1 cellular context compared by ENCODE assay signal in the genomic region with DNA sequence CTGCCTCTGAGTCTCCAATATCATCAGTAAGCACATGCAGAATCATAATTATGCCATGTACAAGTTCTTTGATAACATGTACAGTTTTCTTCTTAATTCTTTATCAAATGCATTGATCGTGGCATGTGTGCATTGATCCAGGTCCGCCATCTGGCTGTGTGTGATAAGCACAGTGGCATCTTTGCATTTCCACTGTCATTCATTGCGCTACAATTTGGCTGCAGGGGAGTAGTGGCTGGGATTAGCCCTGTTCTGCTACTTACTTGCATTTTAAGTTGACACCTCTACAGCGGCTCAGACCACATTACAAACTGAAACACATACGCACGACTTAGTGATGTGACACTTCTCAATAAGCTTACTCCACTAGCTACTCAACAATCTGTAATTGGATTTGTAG.
TF ChIP-seq lines count a peak whose summit lies in the region.

No MANE protein-coding gene starts in this region.

TF ChIP-seq in K562, 482 proteins besides CTCF, POLR2A, EP300 and RAD21 (continued from another document and continues in another):
- TF ChIP-seq, protein P1, sequence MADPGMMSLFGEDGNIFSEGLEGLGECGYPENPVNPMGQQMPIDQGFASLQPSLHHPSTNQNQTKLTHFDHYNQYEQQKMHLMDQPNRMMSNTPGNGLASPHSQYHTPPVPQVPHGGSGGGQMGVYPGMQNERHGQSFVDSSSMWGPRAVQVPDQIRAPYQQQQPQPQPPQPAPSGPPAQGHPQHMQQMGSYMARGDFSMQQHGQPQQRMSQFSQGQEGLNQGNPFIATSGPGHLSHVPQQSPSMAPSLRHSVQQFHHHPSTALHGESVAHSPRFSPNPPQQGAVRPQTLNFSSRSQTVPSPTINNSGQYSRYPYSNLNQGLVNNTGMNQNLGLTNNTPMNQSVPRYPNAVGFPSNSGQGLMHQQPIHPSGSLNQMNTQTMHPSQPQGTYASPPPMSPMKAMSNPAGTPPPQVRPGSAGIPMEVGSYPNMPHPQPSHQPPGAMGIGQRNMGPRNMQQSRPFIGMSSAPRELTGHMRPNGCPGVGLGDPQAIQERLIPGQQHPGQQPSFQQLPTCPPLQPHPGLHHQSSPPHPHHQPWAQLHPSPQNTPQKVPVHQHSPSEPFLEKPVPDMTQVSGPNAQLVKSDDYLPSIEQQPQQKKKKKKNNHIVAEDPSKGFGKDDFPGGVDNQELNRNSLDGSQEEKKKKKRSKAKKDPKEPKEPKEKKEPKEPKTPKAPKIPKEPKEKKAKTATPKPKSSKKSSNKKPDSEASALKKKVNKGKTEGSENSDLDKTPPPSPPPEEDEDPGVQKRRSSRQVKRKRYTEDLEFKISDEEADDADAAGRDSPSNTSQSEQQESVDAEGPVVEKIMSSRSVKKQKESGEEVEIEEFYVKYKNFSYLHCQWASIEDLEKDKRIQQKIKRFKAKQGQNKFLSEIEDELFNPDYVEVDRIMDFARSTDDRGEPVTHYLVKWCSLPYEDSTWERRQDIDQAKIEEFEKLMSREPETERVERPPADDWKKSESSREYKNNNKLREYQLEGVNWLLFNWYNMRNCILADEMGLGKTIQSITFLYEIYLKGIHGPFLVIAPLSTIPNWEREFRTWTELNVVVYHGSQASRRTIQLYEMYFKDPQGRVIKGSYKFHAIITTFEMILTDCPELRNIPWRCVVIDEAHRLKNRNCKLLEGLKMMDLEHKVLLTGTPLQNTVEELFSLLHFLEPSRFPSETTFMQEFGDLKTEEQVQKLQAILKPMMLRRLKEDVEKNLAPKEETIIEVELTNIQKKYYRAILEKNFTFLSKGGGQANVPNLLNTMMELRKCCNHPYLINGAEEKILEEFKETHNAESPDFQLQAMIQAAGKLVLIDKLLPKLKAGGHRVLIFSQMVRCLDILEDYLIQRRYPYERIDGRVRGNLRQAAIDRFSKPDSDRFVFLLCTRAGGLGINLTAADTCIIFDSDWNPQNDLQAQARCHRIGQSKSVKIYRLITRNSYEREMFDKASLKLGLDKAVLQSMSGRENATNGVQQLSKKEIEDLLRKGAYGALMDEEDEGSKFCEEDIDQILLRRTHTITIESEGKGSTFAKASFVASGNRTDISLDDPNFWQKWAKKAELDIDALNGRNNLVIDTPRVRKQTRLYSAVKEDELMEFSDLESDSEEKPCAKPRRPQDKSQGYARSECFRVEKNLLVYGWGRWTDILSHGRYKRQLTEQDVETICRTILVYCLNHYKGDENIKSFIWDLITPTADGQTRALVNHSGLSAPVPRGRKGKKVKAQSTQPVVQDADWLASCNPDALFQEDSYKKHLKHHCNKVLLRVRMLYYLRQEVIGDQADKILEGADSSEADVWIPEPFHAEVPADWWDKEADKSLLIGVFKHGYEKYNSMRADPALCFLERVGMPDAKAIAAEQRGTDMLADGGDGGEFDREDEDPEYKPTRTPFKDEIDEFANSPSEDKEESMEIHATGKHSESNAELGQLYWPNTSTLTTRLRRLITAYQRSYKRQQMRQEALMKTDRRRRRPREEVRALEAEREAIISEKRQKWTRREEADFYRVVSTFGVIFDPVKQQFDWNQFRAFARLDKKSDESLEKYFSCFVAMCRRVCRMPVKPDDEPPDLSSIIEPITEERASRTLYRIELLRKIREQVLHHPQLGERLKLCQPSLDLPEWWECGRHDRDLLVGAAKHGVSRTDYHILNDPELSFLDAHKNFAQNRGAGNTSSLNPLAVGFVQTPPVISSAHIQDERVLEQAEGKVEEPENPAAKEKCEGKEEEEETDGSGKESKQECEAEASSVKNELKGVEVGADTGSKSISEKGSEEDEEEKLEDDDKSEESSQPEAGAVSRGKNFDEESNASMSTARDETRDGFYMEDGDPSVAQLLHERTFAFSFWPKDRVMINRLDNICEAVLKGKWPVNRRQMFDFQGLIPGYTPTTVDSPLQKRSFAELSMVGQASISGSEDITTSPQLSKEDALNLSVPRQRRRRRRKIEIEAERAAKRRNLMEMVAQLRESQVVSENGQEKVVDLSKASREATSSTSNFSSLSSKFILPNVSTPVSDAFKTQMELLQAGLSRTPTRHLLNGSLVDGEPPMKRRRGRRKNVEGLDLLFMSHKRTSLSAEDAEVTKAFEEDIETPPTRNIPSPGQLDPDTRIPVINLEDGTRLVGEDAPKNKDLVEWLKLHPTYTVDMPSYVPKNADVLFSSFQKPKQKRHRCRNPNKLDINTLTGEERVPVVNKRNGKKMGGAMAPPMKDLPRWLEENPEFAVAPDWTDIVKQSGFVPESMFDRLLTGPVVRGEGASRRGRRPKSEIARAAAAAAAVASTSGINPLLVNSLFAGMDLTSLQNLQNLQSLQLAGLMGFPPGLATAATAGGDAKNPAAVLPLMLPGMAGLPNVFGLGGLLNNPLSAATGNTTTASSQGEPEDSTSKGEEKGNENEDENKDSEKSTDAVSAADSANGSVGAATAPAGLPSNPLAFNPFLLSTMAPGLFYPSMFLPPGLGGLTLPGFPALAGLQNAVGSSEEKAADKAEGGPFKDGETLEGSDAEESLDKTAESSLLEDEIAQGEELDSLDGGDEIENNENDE (IDR thresholded peaks at IDR 0.05; ENCODE audit: low read depth, low read length), result no peak
- peak; percentile 64; the same call in 1 of the 2 replicates for TF ChIP-seq PML (IDR thresholded peaks at IDR 0.05; ENCODE audit: low read length)
- TF ChIP-seq CTBP1 (IDR thresholded peaks at IDR 0.05; ENCODE audit: borderline replicate concordance), result peak; percentile 23; the same call in 1 of the 2 replicates
- 0 out of 4 replicates have a peak, but pooled peaks of 1 of the 2 experiments have one; percentile 24 for TF ChIP-seq HDAC1 (IDR thresholded peaks at IDR 0.05)
- TF ChIP-seq, protein P2, sequence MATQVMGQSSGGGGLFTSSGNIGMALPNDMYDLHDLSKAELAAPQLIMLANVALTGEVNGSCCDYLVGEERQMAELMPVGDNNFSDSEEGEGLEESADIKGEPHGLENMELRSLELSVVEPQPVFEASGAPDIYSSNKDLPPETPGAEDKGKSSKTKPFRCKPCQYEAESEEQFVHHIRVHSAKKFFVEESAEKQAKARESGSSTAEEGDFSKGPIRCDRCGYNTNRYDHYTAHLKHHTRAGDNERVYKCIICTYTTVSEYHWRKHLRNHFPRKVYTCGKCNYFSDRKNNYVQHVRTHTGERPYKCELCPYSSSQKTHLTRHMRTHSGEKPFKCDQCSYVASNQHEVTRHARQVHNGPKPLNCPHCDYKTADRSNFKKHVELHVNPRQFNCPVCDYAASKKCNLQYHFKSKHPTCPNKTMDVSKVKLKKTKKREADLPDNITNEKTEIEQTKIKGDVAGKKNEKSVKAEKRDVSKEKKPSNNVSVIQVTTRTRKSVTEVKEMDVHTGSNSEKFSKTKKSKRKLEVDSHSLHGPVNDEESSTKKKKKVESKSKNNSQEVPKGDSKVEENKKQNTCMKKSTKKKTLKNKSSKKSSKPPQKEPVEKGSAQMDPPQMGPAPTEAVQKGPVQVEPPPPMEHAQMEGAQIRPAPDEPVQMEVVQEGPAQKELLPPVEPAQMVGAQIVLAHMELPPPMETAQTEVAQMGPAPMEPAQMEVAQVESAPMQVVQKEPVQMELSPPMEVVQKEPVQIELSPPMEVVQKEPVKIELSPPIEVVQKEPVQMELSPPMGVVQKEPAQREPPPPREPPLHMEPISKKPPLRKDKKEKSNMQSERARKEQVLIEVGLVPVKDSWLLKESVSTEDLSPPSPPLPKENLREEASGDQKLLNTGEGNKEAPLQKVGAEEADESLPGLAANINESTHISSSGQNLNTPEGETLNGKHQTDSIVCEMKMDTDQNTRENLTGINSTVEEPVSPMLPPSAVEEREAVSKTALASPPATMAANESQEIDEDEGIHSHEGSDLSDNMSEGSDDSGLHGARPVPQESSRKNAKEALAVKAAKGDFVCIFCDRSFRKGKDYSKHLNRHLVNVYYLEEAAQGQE (CRISPR knock-in tag; IDR thresholded peaks at IDR 0.05; ENCODE audit: low read depth), result no peak
- TF ChIP-seq CREB1 (IDR thresholded peaks at IDR 0.05), result 0 out of 2 replicates have a peak, but pooled peaks have one; percentile 25
- no peak for TF ChIP-seq CREB1 (CRISPR knock-in tag; IDR thresholded peaks at IDR 0.05)
- TF ChIP-seq TAL1 (IDR thresholded peaks at IDR 0.05), result peak; percentile 83
- TF ChIP-seq KDM1A (IDR thresholded peaks at IDR 0.05), result peak in 1 of 2 experiments; percentile 49; a peak in 1 of 4 replicates
- TF ChIP-seq RCOR1 (IDR thresholded peaks at IDR 0.05; ENCODE audit: borderline replicate concordance in 1 of 2, low read depth in 2 of 2, low read length in 2 of 2), result 0 out of 4 replicates have a peak, but pooled peaks of 1 of the 2 experiments have one; percentile 35
- TF ChIP-seq, protein P3, sequence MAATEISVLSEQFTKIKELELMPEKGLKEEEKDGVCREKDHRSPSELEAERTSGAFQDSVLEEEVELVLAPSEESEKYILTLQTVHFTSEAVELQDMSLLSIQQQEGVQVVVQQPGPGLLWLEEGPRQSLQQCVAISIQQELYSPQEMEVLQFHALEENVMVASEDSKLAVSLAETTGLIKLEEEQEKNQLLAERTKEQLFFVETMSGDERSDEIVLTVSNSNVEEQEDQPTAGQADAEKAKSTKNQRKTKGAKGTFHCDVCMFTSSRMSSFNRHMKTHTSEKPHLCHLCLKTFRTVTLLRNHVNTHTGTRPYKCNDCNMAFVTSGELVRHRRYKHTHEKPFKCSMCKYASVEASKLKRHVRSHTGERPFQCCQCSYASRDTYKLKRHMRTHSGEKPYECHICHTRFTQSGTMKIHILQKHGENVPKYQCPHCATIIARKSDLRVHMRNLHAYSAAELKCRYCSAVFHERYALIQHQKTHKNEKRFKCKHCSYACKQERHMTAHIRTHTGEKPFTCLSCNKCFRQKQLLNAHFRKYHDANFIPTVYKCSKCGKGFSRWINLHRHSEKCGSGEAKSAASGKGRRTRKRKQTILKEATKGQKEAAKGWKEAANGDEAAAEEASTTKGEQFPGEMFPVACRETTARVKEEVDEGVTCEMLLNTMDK (IDR thresholded peaks at IDR 0.05; ENCODE audit: borderline replicate concordance, insufficient read depth, low read depth, low read length, poor library complexity, severe bottlenecking), result no peak
- TF ChIP-seq DPF2 (IDR thresholded peaks at IDR 0.05), result peak; percentile 83
- no peak for TF ChIP-seq ZNF165 (CRISPR knock-in tag; IDR thresholded peaks at IDR 0.05; ENCODE audit: borderline replicate concordance)
- no peak for TF ChIP-seq SIN3A (IDR thresholded peaks at IDR 0.05; ENCODE audit: borderline replicate concordance in 2 of 2, control insufficient read depth in 1 of 2, low read depth in 2 of 2, low read length in 2 of 2)
- peak; percentile 35 for TF ChIP-seq DACH1 (IDR thresholded peaks at IDR 0.05; ENCODE audit: partially characterized antibody)
- peak; percentile 77 for TF ChIP-seq BHLHE40 (IDR thresholded peaks at IDR 0.05; ENCODE audit: low read length)
- TF ChIP-seq SMARCB1 (IDR thresholded peaks at IDR 0.05; ENCODE audit: insufficient read length, low read depth), result no peak
- TF ChIP-seq PURB (CRISPR knock-in tag; IDR thresholded peaks at IDR 0.05; ENCODE audit: low read depth), result no peak
- no peak for TF ChIP-seq ATF1 (CRISPR knock-in tag; IDR thresholded peaks at IDR 0.05)
- peak; percentile 10; the same call in 1 of the 2 replicates for TF ChIP-seq ATF1 (tag; IDR thresholded peaks at IDR 0.05)
- TF ChIP-seq, protein P4, sequence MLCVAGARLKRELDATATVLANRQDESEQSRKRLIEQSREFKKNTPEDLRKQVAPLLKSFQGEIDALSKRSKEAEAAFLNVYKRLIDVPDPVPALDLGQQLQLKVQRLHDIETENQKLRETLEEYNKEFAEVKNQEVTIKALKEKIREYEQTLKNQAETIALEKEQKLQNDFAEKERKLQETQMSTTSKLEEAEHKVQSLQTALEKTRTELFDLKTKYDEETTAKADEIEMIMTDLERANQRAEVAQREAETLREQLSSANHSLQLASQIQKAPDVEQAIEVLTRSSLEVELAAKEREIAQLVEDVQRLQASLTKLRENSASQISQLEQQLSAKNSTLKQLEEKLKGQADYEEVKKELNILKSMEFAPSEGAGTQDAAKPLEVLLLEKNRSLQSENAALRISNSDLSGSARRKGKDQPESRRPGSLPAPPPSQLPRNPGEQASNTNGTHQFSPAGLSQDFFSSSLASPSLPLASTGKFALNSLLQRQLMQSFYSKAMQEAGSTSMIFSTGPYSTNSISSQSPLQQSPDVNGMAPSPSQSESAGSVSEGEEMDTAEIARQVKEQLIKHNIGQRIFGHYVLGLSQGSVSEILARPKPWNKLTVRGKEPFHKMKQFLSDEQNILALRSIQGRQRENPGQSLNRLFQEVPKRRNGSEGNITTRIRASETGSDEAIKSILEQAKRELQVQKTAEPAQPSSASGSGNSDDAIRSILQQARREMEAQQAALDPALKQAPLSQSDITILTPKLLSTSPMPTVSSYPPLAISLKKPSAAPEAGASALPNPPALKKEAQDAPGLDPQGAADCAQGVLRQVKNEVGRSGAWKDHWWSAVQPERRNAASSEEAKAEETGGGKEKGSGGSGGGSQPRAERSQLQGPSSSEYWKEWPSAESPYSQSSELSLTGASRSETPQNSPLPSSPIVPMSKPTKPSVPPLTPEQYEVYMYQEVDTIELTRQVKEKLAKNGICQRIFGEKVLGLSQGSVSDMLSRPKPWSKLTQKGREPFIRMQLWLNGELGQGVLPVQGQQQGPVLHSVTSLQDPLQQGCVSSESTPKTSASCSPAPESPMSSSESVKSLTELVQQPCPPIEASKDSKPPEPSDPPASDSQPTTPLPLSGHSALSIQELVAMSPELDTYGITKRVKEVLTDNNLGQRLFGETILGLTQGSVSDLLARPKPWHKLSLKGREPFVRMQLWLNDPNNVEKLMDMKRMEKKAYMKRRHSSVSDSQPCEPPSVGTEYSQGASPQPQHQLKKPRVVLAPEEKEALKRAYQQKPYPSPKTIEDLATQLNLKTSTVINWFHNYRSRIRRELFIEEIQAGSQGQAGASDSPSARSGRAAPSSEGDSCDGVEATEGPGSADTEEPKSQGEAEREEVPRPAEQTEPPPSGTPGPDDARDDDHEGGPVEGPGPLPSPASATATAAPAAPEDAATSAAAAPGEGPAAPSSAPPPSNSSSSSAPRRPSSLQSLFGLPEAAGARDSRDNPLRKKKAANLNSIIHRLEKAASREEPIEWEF (CRISPR knock-in tag; IDR thresholded peaks at IDR 0.05), result peak; percentile 65; the same call in 1 of the 2 replicates
- TF ChIP-seq SOX6 (IDR thresholded peaks at IDR 0.05), result peak; percentile 46; the same call in 1 of the 2 replicates
- TF ChIP-seq BRD9 (IDR thresholded peaks at IDR 0.05; ENCODE audit: low read depth, partially characterized antibody), result no peak
- TF ChIP-seq TSC22D4 (tag; IDR thresholded peaks at IDR 0.05), result no peak
- peak; percentile 90 for TF ChIP-seq TEAD4 (IDR thresholded peaks at IDR 0.05; ENCODE audit: low read length)
- TF ChIP-seq TEAD4 (CRISPR knock-in tag; IDR thresholded peaks at IDR 0.05; ENCODE audit: borderline replicate concordance), result no peak
- no peak for TF ChIP-seq KDM2B (CRISPR knock-in tag; IDR thresholded peaks at IDR 0.05)
- no peak for TF ChIP-seq EZH2 (IDR thresholded peaks at IDR 0.05; ENCODE audit: borderline replicate concordance, low read depth, low read length)
- peak; percentile 78 for TF ChIP-seq NCOR1 (IDR thresholded peaks at IDR 0.05)
- TF ChIP-seq TRIM24 (IDR thresholded peaks at IDR 0.05), result peak in 1 of 2 experiments; percentile 47; a peak in 1 of 4 replicates
- TF ChIP-seq, protein P5, sequence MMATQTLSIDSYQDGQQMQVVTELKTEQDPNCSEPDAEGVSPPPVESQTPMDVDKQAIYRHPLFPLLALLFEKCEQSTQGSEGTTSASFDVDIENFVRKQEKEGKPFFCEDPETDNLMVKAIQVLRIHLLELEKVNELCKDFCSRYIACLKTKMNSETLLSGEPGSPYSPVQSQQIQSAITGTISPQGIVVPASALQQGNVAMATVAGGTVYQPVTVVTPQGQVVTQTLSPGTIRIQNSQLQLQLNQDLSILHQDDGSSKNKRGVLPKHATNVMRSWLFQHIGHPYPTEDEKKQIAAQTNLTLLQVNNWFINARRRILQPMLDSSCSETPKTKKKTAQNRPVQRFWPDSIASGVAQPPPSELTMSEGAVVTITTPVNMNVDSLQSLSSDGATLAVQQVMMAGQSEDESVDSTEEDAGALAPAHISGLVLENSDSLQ (IDR thresholded peaks at IDR 0.05), result peak; percentile 84
- no peak for TF ChIP-seq SRSF7 (optimal IDR thresholded peaks at IDR 0.05; ENCODE audit: low read depth, low read length)
- TF ChIP-seq CBFA2T2 (conservative IDR thresholded peaks at IDR 0.05), result peak; percentile 78
- TF ChIP-seq HDAC2 (IDR thresholded peaks at IDR 0.05), result 0 out of 2 replicates have a peak, but pooled peaks have one; percentile 49
- TF ChIP-seq SMAD2 (IDR thresholded peaks at IDR 0.05; ENCODE audit: low read depth, low read length), result no peak
